In the genomic region with DNA sequence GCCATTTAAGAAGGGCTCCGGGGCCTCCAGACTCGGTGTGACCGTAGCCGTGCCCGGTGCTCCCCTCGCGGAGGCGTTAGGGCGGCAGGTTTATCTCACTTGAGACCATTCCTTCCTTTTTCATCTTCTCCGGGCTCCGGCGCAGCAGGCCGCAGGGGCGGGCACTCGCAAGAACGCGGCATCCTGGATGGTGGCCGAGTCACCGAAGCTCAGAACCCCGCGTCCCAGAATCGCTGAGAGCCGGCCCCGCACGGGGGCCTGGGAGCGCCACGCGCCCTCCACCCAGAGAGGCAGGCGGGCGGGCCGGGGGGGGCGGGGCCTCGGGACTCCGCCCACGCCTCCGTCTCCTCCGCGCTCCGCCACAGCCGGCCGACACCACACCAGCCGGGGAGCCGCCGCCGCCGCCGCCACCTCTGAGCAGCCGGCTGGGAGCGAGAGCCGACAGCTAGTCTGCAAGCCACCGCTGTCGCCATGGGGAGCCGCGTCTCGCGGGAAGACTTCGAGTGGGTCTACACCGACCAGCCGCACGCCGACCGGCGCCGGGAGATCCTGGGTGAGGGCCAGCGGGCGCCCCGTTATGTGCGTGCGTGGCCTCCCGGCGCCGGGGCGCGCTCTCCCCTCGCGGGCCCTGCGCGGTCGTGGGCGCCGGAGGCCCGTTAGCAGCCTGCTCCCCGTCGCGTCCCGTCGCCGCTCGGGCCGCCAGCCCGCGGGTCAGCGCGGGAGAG, we compare ENCODE assay signal across 1 cellular context.
A peak's percentile ranks its signal among the peaks of the same experiment; 100 is the strongest.
TF ChIP-seq lines count a peak whose summit lies in the region.

TSS of gene DEGS1 (plus strand) at position 375 of the 725 bp plus-strand sequence. CDS start at position 472, 97 bp downstream.

TF ChIP-seq in HepG2, 621 proteins besides CTCF, POLR2A, EP300 and RAD21 (continued from another document and continues in another):
- TF ChIP-seq, protein P1, sequence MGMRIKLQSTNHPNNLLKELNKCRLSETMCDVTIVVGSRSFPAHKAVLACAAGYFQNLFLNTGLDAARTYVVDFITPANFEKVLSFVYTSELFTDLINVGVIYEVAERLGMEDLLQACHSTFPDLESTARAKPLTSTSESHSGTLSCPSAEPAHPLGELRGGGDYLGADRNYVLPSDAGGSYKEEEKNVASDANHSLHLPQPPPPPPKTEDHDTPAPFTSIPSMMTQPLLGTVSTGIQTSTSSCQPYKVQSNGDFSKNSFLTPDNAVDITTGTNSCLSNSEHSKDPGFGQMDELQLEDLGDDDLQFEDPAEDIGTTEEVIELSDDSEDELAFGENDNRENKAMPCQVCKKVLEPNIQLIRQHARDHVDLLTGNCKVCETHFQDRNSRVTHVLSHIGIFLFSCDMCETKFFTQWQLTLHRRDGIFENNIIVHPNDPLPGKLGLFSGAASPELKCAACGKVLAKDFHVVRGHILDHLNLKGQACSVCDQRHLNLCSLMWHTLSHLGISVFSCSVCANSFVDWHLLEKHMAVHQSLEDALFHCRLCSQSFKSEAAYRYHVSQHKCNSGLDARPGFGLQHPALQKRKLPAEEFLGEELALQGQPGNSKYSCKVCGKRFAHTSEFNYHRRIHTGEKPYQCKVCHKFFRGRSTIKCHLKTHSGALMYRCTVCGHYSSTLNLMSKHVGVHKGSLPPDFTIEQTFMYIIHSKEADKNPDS (CRISPR knock-in tag; IDR thresholded peaks at IDR 0.05) = no peak
- TF ChIP-seq ISL2 (CRISPR knock-in tag; IDR thresholded peaks at IDR 0.05) (no peak; the same call in 1 of the 2 replicates), RFX5 (IDR thresholded peaks at IDR 0.05; ENCODE audit: low read depth, low read length) (no peak; the same call in 1 of the 2 replicates), SMAD9 (CRISPR knock-in tag; IDR thresholded peaks at IDR 0.05) (no peak), ARID2 (CRISPR knock-in tag; IDR thresholded peaks at IDR 0.05; ENCODE audit: borderline replicate concordance) (peak; percentile 41; the same call in 1 of the 2 replicates), DR1 (CRISPR knock-in tag; IDR thresholded peaks at IDR 0.05) (no peak), SATB2 (CRISPR knock-in tag; IDR thresholded peaks at IDR 0.05) (no peak), NFIB (CRISPR knock-in tag; IDR thresholded peaks at IDR 0.05; ENCODE audit: borderline replicate concordance) (no peak), MED8 (CRISPR knock-in tag; IDR thresholded peaks at IDR 0.05; ENCODE audit: insufficient replicate concordance) (no peak), RCOR2 (CRISPR knock-in tag; IDR thresholded peaks at IDR 0.05) (0 out of 2 replicates have a peak, but pooled peaks have one; percentile 26), MXI1 (IDR thresholded peaks at IDR 0.05; ENCODE audit: borderline replicate concordance, low read depth, low read length) (no peak; the same call in 1 of the 3 replicates), ZNF547 (CRISPR knock-in tag; IDR thresholded peaks at IDR 0.05) (0 out of 2 replicates have a peak, but pooled peaks have one; percentile 48), SP2 (CRISPR knock-in tag; IDR thresholded peaks at IDR 0.05) (peak; percentile 45; the same call in 1 of the 2 replicates), SMC3 (IDR thresholded peaks at IDR 0.05; ENCODE audit: low read length) (no peak), ZNF230 (CRISPR knock-in tag; IDR thresholded peaks at IDR 0.05) (peak; percentile 35; the same call in 1 of the 2 replicates), ZNF124 (CRISPR knock-in tag; IDR thresholded peaks at IDR 0.05) (no peak; the same call in 1 of the 2 replicates), HOXD1 (CRISPR knock-in tag; IDR thresholded peaks at IDR 0.05) (no peak), RFX1 (IDR thresholded peaks at IDR 0.05) (no peak), ZNF441 (CRISPR knock-in tag; IDR thresholded peaks at IDR 0.05; ENCODE audit: borderline replicate concordance) (no peak; the same call in 1 of the 2 replicates), NCOA1 (CRISPR knock-in tag; IDR thresholded peaks at IDR 0.05) (no peak), ZNF766 (CRISPR knock-in tag; IDR thresholded peaks at IDR 0.05; ENCODE audit: borderline replicate concordance) (no peak), ZNF513 (CRISPR knock-in tag; conservative IDR thresholded peaks at IDR 0.05) (no peak), ZNF777 (CRISPR knock-in tag; IDR thresholded peaks at IDR 0.05) (peak; percentile 89), SRY (CRISPR knock-in tag; IDR thresholded peaks at IDR 0.05) (peak; percentile 89; the same call in 1 of the 2 replicates), ZNF431 (CRISPR knock-in tag; IDR thresholded peaks at IDR 0.05; ENCODE audit: borderline replicate concordance, low read depth) (peak; percentile 67; the same call in 1 of the 2 replicates), KLF13 (CRISPR knock-in tag; IDR thresholded peaks at IDR 0.05) (no peak), HCFC1 (IDR thresholded peaks at IDR 0.05; ENCODE audit: low read depth, low read length) (no peak), EEA1 (CRISPR knock-in tag; IDR thresholded peaks at IDR 0.05; ENCODE audit: borderline replicate concordance) (no peak), KDM5B (CRISPR knock-in tag; IDR thresholded peaks at IDR 0.05; ENCODE audit: borderline replicate concordance) (peak; percentile 7; the same call in 1 of the 2 replicates), ZNF781 (CRISPR knock-in tag; IDR thresholded peaks at IDR 0.05; ENCODE audit: borderline replicate concordance, not compliant biosample characterization) (no peak), ZC3H13 (CRISPR knock-in tag; IDR thresholded peaks at IDR 0.05) (no peak), ZNF556 (CRISPR knock-in tag; IDR thresholded peaks at IDR 0.05; ENCODE audit: borderline replicate concordance) (peak; percentile 61; the same call in 1 of the 2 replicates), STAG1 (CRISPR knock-in tag; IDR thresholded peaks at IDR 0.05) (no peak), PBX2 (CRISPR knock-in tag; IDR thresholded peaks at IDR 0.05) (no peak), HOXA9 (CRISPR knock-in tag; IDR thresholded peaks at IDR 0.05; ENCODE audit: borderline replicate concordance) (no peak), ZNF337 (CRISPR knock-in tag; IDR thresholded peaks at IDR 0.05; ENCODE audit: borderline replicate concordance, low read depth) (no peak), ZNF543 (CRISPR knock-in tag; IDR thresholded peaks at IDR 0.05) (no peak), SNAI1 (CRISPR knock-in tag; IDR thresholded peaks at IDR 0.05; ENCODE audit: borderline replicate concordance) (0 out of 2 replicates have a peak, but pooled peaks have one; percentile 27)
- TF ChIP-seq, protein P2, sequence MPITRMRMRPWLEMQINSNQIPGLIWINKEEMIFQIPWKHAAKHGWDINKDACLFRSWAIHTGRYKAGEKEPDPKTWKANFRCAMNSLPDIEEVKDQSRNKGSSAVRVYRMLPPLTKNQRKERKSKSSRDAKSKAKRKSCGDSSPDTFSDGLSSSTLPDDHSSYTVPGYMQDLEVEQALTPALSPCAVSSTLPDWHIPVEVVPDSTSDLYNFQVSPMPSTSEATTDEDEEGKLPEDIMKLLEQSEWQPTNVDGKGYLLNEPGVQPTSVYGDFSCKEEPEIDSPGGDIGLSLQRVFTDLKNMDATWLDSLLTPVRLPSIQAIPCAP (CRISPR knock-in tag; IDR thresholded peaks at IDR 0.05; ENCODE audit: low read depth) = no peak
- TF ChIP-seq, protein P3, sequence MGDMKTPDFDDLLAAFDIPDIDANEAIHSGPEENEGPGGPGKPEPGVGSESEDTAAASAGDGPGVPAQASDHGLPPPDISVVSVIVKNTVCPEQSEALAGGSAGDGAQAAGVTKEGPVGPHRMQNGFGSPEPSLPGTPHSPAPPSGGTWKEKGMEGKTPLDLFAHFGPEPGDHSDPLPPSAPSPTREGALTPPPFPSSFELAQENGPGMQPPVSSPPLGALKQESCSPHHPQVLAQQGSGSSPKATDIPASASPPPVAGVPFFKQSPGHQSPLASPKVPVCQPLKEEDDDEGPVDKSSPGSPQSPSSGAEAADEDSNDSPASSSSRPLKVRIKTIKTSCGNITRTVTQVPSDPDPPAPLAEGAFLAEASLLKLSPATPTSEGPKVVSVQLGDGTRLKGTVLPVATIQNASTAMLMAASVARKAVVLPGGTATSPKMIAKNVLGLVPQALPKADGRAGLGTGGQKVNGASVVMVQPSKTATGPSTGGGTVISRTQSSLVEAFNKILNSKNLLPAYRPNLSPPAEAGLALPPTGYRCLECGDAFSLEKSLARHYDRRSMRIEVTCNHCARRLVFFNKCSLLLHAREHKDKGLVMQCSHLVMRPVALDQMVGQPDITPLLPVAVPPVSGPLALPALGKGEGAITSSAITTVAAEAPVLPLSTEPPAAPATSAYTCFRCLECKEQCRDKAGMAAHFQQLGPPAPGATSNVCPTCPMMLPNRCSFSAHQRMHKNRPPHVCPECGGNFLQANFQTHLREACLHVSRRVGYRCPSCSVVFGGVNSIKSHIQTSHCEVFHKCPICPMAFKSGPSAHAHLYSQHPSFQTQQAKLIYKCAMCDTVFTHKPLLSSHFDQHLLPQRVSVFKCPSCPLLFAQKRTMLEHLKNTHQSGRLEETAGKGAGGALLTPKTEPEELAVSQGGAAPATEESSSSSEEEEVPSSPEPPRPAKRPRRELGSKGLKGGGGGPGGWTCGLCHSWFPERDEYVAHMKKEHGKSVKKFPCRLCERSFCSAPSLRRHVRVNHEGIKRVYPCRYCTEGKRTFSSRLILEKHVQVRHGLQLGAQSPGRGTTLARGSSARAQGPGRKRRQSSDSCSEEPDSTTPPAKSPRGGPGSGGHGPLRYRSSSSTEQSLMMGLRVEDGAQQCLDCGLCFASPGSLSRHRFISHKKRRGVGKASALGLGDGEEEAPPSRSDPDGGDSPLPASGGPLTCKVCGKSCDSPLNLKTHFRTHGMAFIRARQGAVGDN (CRISPR knock-in tag; IDR thresholded peaks at IDR 0.05) = peak; percentile 80
- TF ChIP-seq, protein P4, sequence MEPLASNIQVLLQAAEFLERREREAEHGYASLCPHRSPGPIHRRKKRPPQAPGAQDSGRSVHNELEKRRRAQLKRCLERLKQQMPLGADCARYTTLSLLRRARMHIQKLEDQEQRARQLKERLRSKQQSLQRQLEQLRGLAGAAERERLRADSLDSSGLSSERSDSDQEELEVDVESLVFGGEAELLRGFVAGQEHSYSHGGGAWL (CRISPR knock-in tag; IDR thresholded peaks at IDR 0.05) = peak; percentile 53; the same call in 1 of the 2 replicates
- TF ChIP-seq, protein P5, sequence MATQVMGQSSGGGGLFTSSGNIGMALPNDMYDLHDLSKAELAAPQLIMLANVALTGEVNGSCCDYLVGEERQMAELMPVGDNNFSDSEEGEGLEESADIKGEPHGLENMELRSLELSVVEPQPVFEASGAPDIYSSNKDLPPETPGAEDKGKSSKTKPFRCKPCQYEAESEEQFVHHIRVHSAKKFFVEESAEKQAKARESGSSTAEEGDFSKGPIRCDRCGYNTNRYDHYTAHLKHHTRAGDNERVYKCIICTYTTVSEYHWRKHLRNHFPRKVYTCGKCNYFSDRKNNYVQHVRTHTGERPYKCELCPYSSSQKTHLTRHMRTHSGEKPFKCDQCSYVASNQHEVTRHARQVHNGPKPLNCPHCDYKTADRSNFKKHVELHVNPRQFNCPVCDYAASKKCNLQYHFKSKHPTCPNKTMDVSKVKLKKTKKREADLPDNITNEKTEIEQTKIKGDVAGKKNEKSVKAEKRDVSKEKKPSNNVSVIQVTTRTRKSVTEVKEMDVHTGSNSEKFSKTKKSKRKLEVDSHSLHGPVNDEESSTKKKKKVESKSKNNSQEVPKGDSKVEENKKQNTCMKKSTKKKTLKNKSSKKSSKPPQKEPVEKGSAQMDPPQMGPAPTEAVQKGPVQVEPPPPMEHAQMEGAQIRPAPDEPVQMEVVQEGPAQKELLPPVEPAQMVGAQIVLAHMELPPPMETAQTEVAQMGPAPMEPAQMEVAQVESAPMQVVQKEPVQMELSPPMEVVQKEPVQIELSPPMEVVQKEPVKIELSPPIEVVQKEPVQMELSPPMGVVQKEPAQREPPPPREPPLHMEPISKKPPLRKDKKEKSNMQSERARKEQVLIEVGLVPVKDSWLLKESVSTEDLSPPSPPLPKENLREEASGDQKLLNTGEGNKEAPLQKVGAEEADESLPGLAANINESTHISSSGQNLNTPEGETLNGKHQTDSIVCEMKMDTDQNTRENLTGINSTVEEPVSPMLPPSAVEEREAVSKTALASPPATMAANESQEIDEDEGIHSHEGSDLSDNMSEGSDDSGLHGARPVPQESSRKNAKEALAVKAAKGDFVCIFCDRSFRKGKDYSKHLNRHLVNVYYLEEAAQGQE (IDR thresholded peaks at IDR 0.05; ENCODE audit: borderline replicate concordance in 1 of 2, low read depth in 1 of 2, low read length in 2 of 2) = no peak
- TF ChIP-seq, protein P6, sequence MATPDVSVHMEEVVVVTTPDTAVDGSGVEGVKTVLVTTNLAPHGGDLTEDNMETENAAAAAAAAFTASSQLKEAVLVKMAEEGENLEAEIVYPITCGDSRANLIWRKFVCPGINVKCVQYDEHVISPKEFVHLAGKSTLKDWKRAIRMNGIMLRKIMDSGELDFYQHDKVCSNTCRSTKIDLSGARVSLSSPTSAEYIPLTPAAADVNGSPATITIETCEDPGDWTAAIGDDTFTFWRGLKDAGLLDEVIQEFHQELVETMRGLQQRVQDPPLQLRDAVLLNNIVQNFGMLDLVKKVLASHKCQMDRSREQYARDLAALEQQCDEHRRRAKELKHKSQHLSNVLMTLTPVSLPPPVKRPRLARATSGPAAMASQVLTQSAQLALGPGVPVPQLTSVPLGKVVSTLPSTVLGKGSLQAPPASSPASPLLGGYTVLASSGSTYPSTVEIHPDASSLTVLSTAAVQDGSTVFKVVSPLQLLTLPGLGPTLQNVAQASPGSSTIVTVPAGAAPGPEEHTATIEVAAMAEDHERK (CRISPR knock-in tag; IDR thresholded peaks at IDR 0.05; ENCODE audit: low read depth) = no peak
- TF ChIP-seq, protein P7, sequence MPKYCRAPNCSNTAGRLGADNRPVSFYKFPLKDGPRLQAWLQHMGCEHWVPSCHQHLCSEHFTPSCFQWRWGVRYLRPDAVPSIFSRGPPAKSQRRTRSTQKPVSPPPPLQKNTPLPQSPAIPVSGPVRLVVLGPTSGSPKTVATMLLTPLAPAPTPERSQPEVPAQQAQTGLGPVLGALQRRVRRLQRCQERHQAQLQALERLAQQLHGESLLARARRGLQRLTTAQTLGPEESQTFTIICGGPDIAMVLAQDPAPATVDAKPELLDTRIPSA (CRISPR knock-in tag; IDR thresholded peaks at IDR 0.05; ENCODE audit: borderline replicate concordance) = no peak
- TF ChIP-seq, protein P8, sequence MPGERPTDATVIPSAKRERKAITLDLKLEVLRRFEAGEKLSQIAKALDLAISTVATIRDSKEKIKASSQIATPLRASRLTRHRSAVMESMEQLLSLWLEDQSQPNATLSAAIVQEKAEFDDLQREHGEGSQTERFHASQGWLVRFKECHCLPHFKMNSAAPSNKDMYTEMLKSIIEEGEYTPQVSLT (CRISPR knock-in tag; IDR thresholded peaks at IDR 0.05; ENCODE audit: borderline replicate concordance, low read depth) = no peak; the same call in 1 of the 2 replicates
